ENCODE assay signal across 31 cellular contexts in genomic region chr16:9823510-9823909, GRCh38.
"Had no signal": no experiment of that assay in that cellular context is flagged by ENCODE, and none has a peak within 500 bp of the region (broad histone marks: within the 10 kb centered on the region; RNA-seq: fewer than 3 reads in every experiment).

No MANE protein-coding gene starts in this region.

- H3K4me3 Mint-ChIP-seq: natural killer cell; nephron; neural progenitor cell; stimulated activated memory B cell treated with anti-CD40 and anti-IgM and Interleukin-4, amounts not matched to agents 10 μg/mL and 1 μg/mL and 100 μg/mL, for 72 hours; stimulated activated naive CD8-positive, alpha-beta T cell treated with anti-CD3 and anti-CD28 coated beads, Interleukin-15, amount 100 ng/mL, for 72 hours; type B pancreatic cell had no signal

- H3K4me3 ChIP-seq: neural progenitor cell, ovary, psoas muscle, right lobe of liver, skin epidermis, smooth muscle cell, spleen, suprapubic skin, testis, tibial artery, transverse colon, upper lobe of right lung, uterus had no signal

- H3K4me1 Mint-ChIP-seq: natural killer cell; stimulated activated memory B cell treated with anti-CD40 and anti-IgM and Interleukin-4, amounts not matched to agents 10 μg/mL and 1 μg/mL and 100 μg/mL, for 72 hours; stimulated activated naive CD8-positive, alpha-beta T cell treated with anti-CD3 and anti-CD28 coated beads, Interleukin-15, amount 100 ng/mL, for 72 hours had no signal

- H3K4me2 ChIP-seq: neural progenitor cell, smooth muscle cell had no signal

- H3K9me3 ChIP-seq: ovary, psoas muscle, right lobe of liver, spleen, suprapubic skin, testis, tibial artery, transverse colon, upper lobe of right lung, uterus had no signal

- ATAC-seq: natural killer cell; psoas muscle; right cardiac atrium; right lobe of liver; stimulated activated memory B cell treated with anti-CD40 and anti-IgM and Interleukin-4, amounts not matched to agents 10 μg/mL and 1 μg/mL and 100 μg/mL, for 72 hours; stimulated activated naive CD8-positive, alpha-beta T cell treated with anti-CD3 and anti-CD28 coated beads, Interleukin-15, amount 100 ng/mL, for 72 hours; stimulated activated naive CD8-positive, alpha-beta T cell treated with anti-CD3 and anti-CD28 coated beads, Interleukin-15, Interleukin-2, amounts not matched to agents 100 U/mL and 50 U/mL, for 24 hours; upper lobe of right lung had no signal

- H3K27me3 Mint-ChIP-seq: stimulated activated memory B cell treated with anti-CD40 and anti-IgM and Interleukin-4, amounts not matched to agents 10 μg/mL and 1 μg/mL and 100 μg/mL, for 72 hours had no signal

- H3K27me3 ChIP-seq: neural progenitor cell, ovary, right lobe of liver, testis, tibial artery, transverse colon, uterus had no signal

- H3K36me3 Mint-ChIP-seq: natural killer cell; neural progenitor cell; stimulated activated memory B cell treated with anti-CD40 and anti-IgM and Interleukin-4, amounts not matched to agents 10 μg/mL and 1 μg/mL and 100 μg/mL, for 72 hours; type B pancreatic cell had no signal

- H3K27ac ChIP-seq: neural progenitor cell, ovary, parathyroid adenoma, psoas muscle, right lobe of liver, skin epidermis, spleen, suprapubic skin, testis, tibial artery, transverse colon, upper lobe of right lung, uterus had no signal

- H3K9me3 Mint-ChIP-seq: natural killer cell; nephron; neural progenitor cell; stimulated activated memory B cell treated with anti-CD40 and anti-IgM and Interleukin-4, amounts not matched to agents 10 μg/mL and 1 μg/mL and 100 μg/mL, for 72 hours; stimulated activated naive CD8-positive, alpha-beta T cell treated with anti-CD3 and anti-CD28 coated beads, Interleukin-15, amount 100 ng/mL, for 72 hours; type B pancreatic cell had no signal

- H3K79me2 ChIP-seq: parathyroid adenoma had no signal

- H3K4me1 ChIP-seq: parathyroid adenoma, psoas muscle, right lobe of liver, spleen, suprapubic skin, testis, tibial artery, transverse colon, upper lobe of right lung, uterus had no signal

- DNase-seq: natural killer cell; occipital lobe; ovary; posterior cingulate gyrus; psoas muscle; right cardiac atrium; right lobe of liver; spleen; stimulated activated CD4-positive, alpha-beta T cell treated with anti-CD3 and anti-CD28 coated beads, Interleukin-12 subunit alpha, Interleukin-12 subunit beta, amount 100 ng/mL, for 4 hours; stimulated activated CD4-positive, alpha-beta T cell treated with anti-CD3 and anti-CD28 coated beads, Interleukin-1b, Interleukin-23, amount 100 ng/mL, for 48 hours; stimulated activated CD4-positive, alpha-beta T cell treated with anti-CD3 and anti-CD28 coated beads, Interleukin-4, amount 100 ng/mL, for 1 hour; stimulated activated CD4-positive, alpha-beta T cell treated with anti-CD3 and anti-CD28 coated beads, Interleukin-4, amount 100 ng/mL, for 4 hours; stimulated activated CD8-positive, alpha-beta memory T cell treated with anti-CD3 and anti-CD28 coated beads, Interleukin-4, amount 100 ng/mL, for 48 hours; stimulated activated naive CD4-positive, alpha-beta T cell; stimulated activated naive CD8-positive, alpha-beta T cell treated with anti-CD3 and anti-CD28 coated beads, Interleukin-15, amount 100 ng/mL, for 72 hours; stimulated activated naive CD8-positive, alpha-beta T cell treated with anti-CD3 and anti-CD28 coated beads, Interleukin-15, Interleukin-2, amounts not matched to agents 100 U/mL and 50 U/mL, for 24 hours; substantia nigra; testis; tibial artery; transverse colon; upper lobe of right lung; uterus had no signal

- H3K9ac ChIP-seq: neural progenitor cell, parathyroid adenoma had no signal

- H3K27ac Mint-ChIP-seq: natural killer cell; nephron; neural progenitor cell; progenitor cell of endocrine pancreas; stimulated activated memory B cell treated with anti-CD40 and anti-IgM and Interleukin-4, amounts not matched to agents 10 μg/mL and 1 μg/mL and 100 μg/mL, for 72 hours; stimulated activated naive CD8-positive, alpha-beta T cell treated with anti-CD3 and anti-CD28 coated beads, Interleukin-15, amount 100 ng/mL, for 72 hours; type B pancreatic cell had no signal

- H3K36me3 ChIP-seq: neural progenitor cell, ovary, right lobe of liver, spleen, suprapubic skin, tibial artery, transverse colon, upper lobe of right lung, uterus had no signal

- H2AFZ ChIP-seq: neural progenitor cell, parathyroid adenoma had no signal
